Comparison of ENCODE assay signal across 14 cellular contexts in genomic region chr9:125145425-125145824, GRCh38.
"Had no signal": no experiment of that assay in that cellular context is flagged by ENCODE, and none has a peak within 500 bp of the region (broad histone marks: within the 10 kb centered on the region; RNA-seq: fewer than 3 reads in every experiment).

No MANE protein-coding gene starts in this region.

- H2AFZ ChIP-seq: hepatocyte had no signal

- DNase-seq: activated CD4-positive, CD25-positive, alpha-beta regulatory T cell treated with anti-CD3 and anti-CD28 coated beads, Interleukin-2, amount 50 U/mL, for 72 hours; activated naive CD8-positive, alpha-beta T cell treated with anti-CD3 and anti-CD28 coated beads for 36 hours; aorta; kidney; left ventricle myocardium inferior; naive B cell; stimulated activated CD4-positive, alpha-beta T cell treated with anti-CD3 and anti-CD28 coated beads, Interleukin-15, amount 100 ng/mL, for 24 hours; stimulated activated CD4-positive, alpha-beta T cell treated with anti-CD3 and anti-CD28 coated beads, Interleukin-4, amount 100 ng/mL, for 24 hours; stimulated activated naive CD4-positive, alpha-beta T cell; uterus had no signal

- H3K4me2 ChIP-seq: hepatocyte had no signal

- H3K9me3 ChIP-seq: left ventricle myocardium inferior, tibial nerve, uterus had no signal

- H3K36me3 ChIP-seq: uterus had no signal

- FAIRE-seq: bronchial epithelial cell, endometrium, kidney had no signal

- H3K27ac ChIP-seq: hepatocyte, left ventricle myocardium inferior, uterus had no signal

- H3K4me3 ChIP-seq: hepatocyte, left ventricle myocardium inferior, tibial nerve, uterus had no signal

- H3K4me1 ChIP-seq: uterus had no signal

- H3K27me3 ChIP-seq: hepatocyte, tibial nerve, uterus had no signal
